In genomic region chr3:133717424-133717823, GRCh38 we compare ENCODE assay signal across 18 cellular contexts.
"Had no signal": no experiment of that assay in that cellular context is flagged by ENCODE, and none has a peak within 500 bp of the region (broad histone marks: within the 10 kb centered on the region; RNA-seq: fewer than 3 reads in every experiment).

No MANE protein-coding gene starts in this region.

- H3K27ac ChIP-seq: cardiac muscle cell, lower lobe of right lung, neural progenitor cell, ovary, transverse colon, vagina had no signal

- H3K4me3 ChIP-seq: cardiac muscle cell, lower lobe of right lung, neural progenitor cell, ovary, transverse colon, vagina had no signal

- H3K4me1 ChIP-seq: lower lobe of right lung, neural progenitor cell, transverse colon, vagina had no signal

- H3K27ac Mint-ChIP-seq: activated CD8-positive, alpha-beta memory T cell treated with anti-CD3 and anti-CD28 coated beads, Interleukin-2, amount 10 ng/mL, durations not matched to agents 7 days and 5 days; activated naive CD4-positive, alpha-beta T cell treated with anti-CD3 and anti-CD28 coated beads, Interleukin-2, amount 10 ng/mL, durations not matched to agents 7 days and 5 days; activated T-helper 2 cell treated with anti-CD3 and anti-CD28 coated beads, Interferon-gamma antibody, Interleukin-2, Interleukin-4, amounts not matched to agents 10 μg/mL and 5 μg/mL and 100 μg/mL, durations not matched to agents 14 hours and 24 hours and 36 hours; mesothelial cell of epicardium; naive B cell; neural progenitor cell; stimulated activated memory B cell treated with anti-CD40 and anti-IgM and Interleukin-4, amounts not matched to agents 10 μg/mL and 1 μg/mL and 100 μg/mL, for 72 hours had no signal

- DNase-seq: activated CD4-positive, alpha-beta T cell treated with anti-CD3 and anti-CD28 coated beads, Interleukin-2, amount 50 U/mL, for 48 hours; activated CD4-positive, CD25-positive, alpha-beta regulatory T cell treated with anti-CD3 and anti-CD28 coated beads, Interleukin-2, amount 50 U/mL, for 72 hours; activated CD8-positive, alpha-beta memory T cell treated with anti-CD3 and anti-CD28 coated beads, Interleukin-2, amount 10 ng/mL, durations not matched to agents 7 days and 5 days; activated naive CD4-positive, alpha-beta T cell treated with anti-CD3 and anti-CD28 coated beads, Interleukin-2, amount 10 ng/mL, durations not matched to agents 7 days and 5 days; activated T-cell treated with anti-CD3 and anti-CD28 coated beads, Interleukin-2, amount 50 U/mL, for 1 hour; lower lobe of right lung; naive B cell; ovary; T-helper 1 cell; T1000; transverse colon had no signal

- H3K36me3 ChIP-seq: cardiac muscle cell, lower lobe of right lung, neural progenitor cell, ovary, transverse colon, vagina had no signal

- H3K4me1 Mint-ChIP-seq: activated CD8-positive, alpha-beta memory T cell treated with anti-CD3 and anti-CD28 coated beads, Interleukin-2, amount 10 ng/mL, durations not matched to agents 7 days and 5 days; activated naive CD4-positive, alpha-beta T cell treated with anti-CD3 and anti-CD28 coated beads, Interleukin-2, amount 10 ng/mL, durations not matched to agents 7 days and 5 days; mesothelial cell of epicardium; naive B cell; neural progenitor cell; stimulated activated memory B cell treated with anti-CD40 and anti-IgM and Interleukin-4, amounts not matched to agents 10 μg/mL and 1 μg/mL and 100 μg/mL, for 72 hours had no signal

- H3K27me3 ChIP-seq: cardiac muscle cell, neural progenitor cell, ovary, transverse colon, vagina had no signal

- H3K9me3 ChIP-seq: ovary had no signal

- H3K4me3 Mint-ChIP-seq: activated CD8-positive, alpha-beta memory T cell treated with anti-CD3 and anti-CD28 coated beads, Interleukin-2, amount 10 ng/mL, durations not matched to agents 7 days and 5 days; activated naive CD4-positive, alpha-beta T cell treated with anti-CD3 and anti-CD28 coated beads, Interleukin-2, amount 10 ng/mL, durations not matched to agents 7 days and 5 days; mesothelial cell of epicardium; naive B cell; neural progenitor cell; stimulated activated memory B cell treated with anti-CD40 and anti-IgM and Interleukin-4, amounts not matched to agents 10 μg/mL and 1 μg/mL and 100 μg/mL, for 72 hours had no signal

- H3K9me3 Mint-ChIP-seq: activated naive CD4-positive, alpha-beta T cell treated with anti-CD3 and anti-CD28 coated beads, Interleukin-2, amount 10 ng/mL, durations not matched to agents 7 days and 5 days had no signal

- H3K27me3 Mint-ChIP-seq: activated naive CD4-positive, alpha-beta T cell treated with anti-CD3 and anti-CD28 coated beads, Interleukin-2, amount 10 ng/mL, durations not matched to agents 7 days and 5 days had no signal

- ATAC-seq: activated CD8-positive, alpha-beta memory T cell treated with anti-CD3 and anti-CD28 coated beads, Interleukin-2, amount 10 ng/mL, durations not matched to agents 7 days and 5 days; esophagus mucosa; lower lobe of right lung; stimulated activated memory B cell treated with anti-CD40 and anti-IgM and Interleukin-4, amounts not matched to agents 10 μg/mL and 1 μg/mL and 100 μg/mL, for 72 hours had no signal

- H3K36me3 Mint-ChIP-seq: activated CD8-positive, alpha-beta memory T cell treated with anti-CD3 and anti-CD28 coated beads, Interleukin-2, amount 10 ng/mL, durations not matched to agents 7 days and 5 days; activated naive CD4-positive, alpha-beta T cell treated with anti-CD3 and anti-CD28 coated beads, Interleukin-2, amount 10 ng/mL, durations not matched to agents 7 days and 5 days; mesothelial cell of epicardium; neural progenitor cell; stimulated activated memory B cell treated with anti-CD40 and anti-IgM and Interleukin-4, amounts not matched to agents 10 μg/mL and 1 μg/mL and 100 μg/mL, for 72 hours had no signal
